In genomic region chr13:102902789-102903347, GRCh38 we compare ENCODE assay signal across 27 cellular contexts. TPM values are rescaled to one million over a fixed set of nuclear protein-coding genes. Genes with fewer than 3 reads are reported as not detected.
A peak's percentile ranks its signal among the peaks of the same experiment; 100 is the strongest.
DNase-seq lines count a peak whose midpoint lies in the region; ATAC-seq and TF ChIP-seq lines count a peak whose summit lies in the region.
"Had no signal": no experiment of that assay in that cellular context is flagged by ENCODE, and none has a peak within 500 bp of the region (broad histone marks: within the 10 kb centered on the region; RNA-seq: fewer than 3 reads in every experiment).

No MANE protein-coding gene starts in this region.

- peaks cover 11% of the 10 kb centered on the region for H3K27me3 Mint-ChIP-seq in activated CD4-positive, alpha-beta T cell treated with anti-CD3 and anti-CD28 coated beads, Interleukin-2, amount 10 ng/mL, durations not matched to agents 24 days and 14 days
- H3K27me3 Mint-ChIP-seq: activated naive CD4-positive, alpha-beta T cell treated with anti-CD3 and anti-CD28 coated beads, Interleukin-2, amount 10 ng/mL, durations not matched to agents 7 days and 5 days had no signal

- no peaks in the 10 kb centered on the region for H3K4me1 Mint-ChIP-seq in activated CD4-positive, alpha-beta T cell treated with anti-CD3 and anti-CD28 coated beads, Interleukin-2, amount 10 ng/mL, durations not matched to agents 24 days and 14 days
- H3K4me1 Mint-ChIP-seq: activated naive CD4-positive, alpha-beta T cell treated with anti-CD3 and anti-CD28 coated beads, Interleukin-2, amount 10 ng/mL, durations not matched to agents 7 days and 5 days; activated T-helper 17 cell treated with anti-CD3 and anti-CD28 coated beads, Interleukin-2, amount 50 U/mL, for 72 hours; nephron had no signal

- H3K27ac ChIP-seq in heart left ventricle (peak overlapping the region in 6 of 12 donors; percentile 1 to 61 (median 38)), right cardiac atrium (ENCODE audit: low read length) (no peak overlapping the region), hepatocyte (peak overlapping the region; percentile 78)
- H3K27ac ChIP-seq: gastroesophageal sphincter, HL-60, KMS-11, spleen, thyroid gland, uterus had no signal

- H3K9me2 ChIP-seq in hepatocyte (replicated peaks; ENCODE audit: insufficient read depth): no peaks in the 10 kb centered on the region

- no peaks in the 10 kb centered on the region for H4K20me1 ChIP-seq in hepatocyte (ENCODE audit: insufficient read depth, poor library complexity, severe bottlenecking)

- no peaks in the 10 kb centered on the region for H3K9me3 Mint-ChIP-seq in activated CD4-positive, alpha-beta T cell treated with anti-CD3 and anti-CD28 coated beads, Interleukin-2, amount 10 ng/mL, durations not matched to agents 24 days and 14 days
- H3K9me3 Mint-ChIP-seq: activated CD8-positive, alpha-beta T cell treated with anti-CD3 and anti-CD28 coated beads for 36 hours; activated naive CD4-positive, alpha-beta T cell treated with anti-CD3 and anti-CD28 coated beads, Interleukin-2, amount 10 ng/mL, durations not matched to agents 7 days and 5 days; activated T-helper 17 cell treated with anti-CD3 and anti-CD28 coated beads, Interleukin-2, amount 50 U/mL, for 72 hours; CD8-positive, alpha-beta T cell; nephron had no signal

- H3K27ac Mint-ChIP-seq in activated CD4-positive, alpha-beta T cell treated with anti-CD3 and anti-CD28 coated beads, Interleukin-2, amount 10 ng/mL, durations not matched to agents 24 days and 14 days: no peak overlapping the region
- H3K27ac Mint-ChIP-seq: activated CD8-positive, alpha-beta T cell treated with anti-CD3 and anti-CD28 coated beads for 36 hours; activated naive CD4-positive, alpha-beta T cell treated with anti-CD3 and anti-CD28 coated beads, Interleukin-2, amount 10 ng/mL, durations not matched to agents 7 days and 5 days; activated T-helper 17 cell treated with anti-CD3 and anti-CD28 coated beads, Interleukin-2, amount 50 U/mL, for 72 hours; CD8-positive, alpha-beta T cell; nephron had no signal

- ATAC-seq in heart left ventricle: peak; percentile 78 to 91 (median 84)
- ATAC-seq in right cardiac atrium: no peak
- peak; percentile 23 for ATAC-seq in mucosa of descending colon
- ATAC-seq in HG03442 (IDR thresholded peaks at IDR 0.05; ENCODE audit: unreplicated experiment): no peak
- ATAC-seq: activated CD8-positive, alpha-beta T cell treated with anti-CD3 and anti-CD28 coated beads for 36 hours; activated T-helper 17 cell treated with anti-CD3 and anti-CD28 coated beads, Interleukin-2, amount 50 U/mL, for 72 hours; CD8-positive, alpha-beta T cell; gastroesophageal sphincter had no signal

- H3K4me3 ChIP-seq in heart left ventricle (no peak overlapping the region), right cardiac atrium (ENCODE audit: low read length) (no peak overlapping the region), hepatocyte (no peak overlapping the region), mucosa of descending colon (no peak overlapping the region)
- H3K4me3 ChIP-seq: gastroesophageal sphincter, spleen, stomach, thyroid gland, uterus had no signal

- H3K79me2 ChIP-seq in hepatocyte: no peaks in the 10 kb centered on the region

- TF ChIP-seq POLR2A in heart left ventricle (IDR thresholded peaks at IDR 0.05): no peak

- peaks cover 0 to 17% (median 5%) of the 10 kb centered on the region in 12 donors for H3K4me1 ChIP-seq in heart left ventricle
- peaks cover 3% of the 10 kb centered on the region for H3K4me1 ChIP-seq in right cardiac atrium (ENCODE audit: control insufficient read depth, insufficient read depth, low read length)
- H3K4me1 ChIP-seq in hepatocyte (ENCODE audit: insufficient read depth): peaks cover 14% of the 10 kb centered on the region
- H3K4me1 ChIP-seq in mucosa of descending colon (ENCODE audit: low read depth): no peaks in the 10 kb centered on the region
- H3K4me1 ChIP-seq: gastroesophageal sphincter, spleen, uterus had no signal

- H3K27me3 ChIP-seq in heart left ventricle (no peaks in the 10 kb centered on the region), right cardiac atrium (ENCODE audit: control insufficient read depth, insufficient read depth) (no peaks in the 10 kb centered on the region), hepatocyte (no peaks in the 10 kb centered on the region)
- H3K27me3 ChIP-seq: gastroesophageal sphincter, spleen, stomach, thyroid gland, uterus had no signal

- peak; percentile 20 to 77 (median 62) for DNase-seq in heart left ventricle
- no peak for DNase-seq in right cardiac atrium
- DNase-seq in hepatocyte (ENCODE audit: low spot score): peak; percentile 5
- peak in 1 of 3 donors; percentile 27 for DNase-seq in mucosa of descending colon
- no peak for DNase-seq in COLO829 (ENCODE audit: low spot score)
- DNase-seq in CD1c-positive myeloid dendritic cell (ENCODE audit: extremely low spot score): no peak
- no peak for DNase-seq in activated CD4-positive, alpha-beta T cell treated with anti-CD3 and anti-CD28 coated beads, Interleukin-2, amount 10 ng/mL, durations not matched to agents 24 days and 14 days
- DNase-seq: activated CD8-positive, alpha-beta memory T cell treated with anti-CD3 and anti-CD28 coated beads, Interleukin-2, amount 50 U/mL, for 48 hours; activated CD8-positive, alpha-beta T cell treated with anti-CD3 and anti-CD28 coated beads for 36 hours; activated naive CD4-positive, alpha-beta T cell treated with anti-CD3 and anti-CD28 coated beads, Interleukin-2, amount 10 ng/mL, durations not matched to agents 7 days and 5 days; amniotic stem cell; CD8-positive, alpha-beta T cell; DMS 273 treated with DMSO at 0.1 percent for 48 hours; MM.1S; NCI-H2029; NCI-H524 treated with DMSO at 0.1 percent for 48 hours; SHP77 treated with DMSO at 0.1 percent for 48 hours; spleen; stomach; uterus had no signal

- no peak overlapping the region for H3K4me2 ChIP-seq in hepatocyte
- H3K4me2 ChIP-seq: KMS-11 had no signal

- H3K9me3 ChIP-seq in heart left ventricle (no peaks in the 10 kb centered on the region), right cardiac atrium (ENCODE audit: control insufficient read depth, low read length) (no peaks in the 10 kb centered on the region), hepatocyte (ENCODE audit: low read depth) (no peaks in the 10 kb centered on the region), mucosa of descending colon (no peaks in the 10 kb centered on the region)
- H3K9me3 ChIP-seq: gastroesophageal sphincter, spleen, stomach, thyroid gland, uterus had no signal

- intact Hi-C loops in heart left ventricle (cut with DNase I): no loop called here
- intact Hi-C loops in right cardiac atrium (cut with DNase I): no loop called here
- intact Hi-C loops in mucosa of descending colon (cut with DNase I, micrococcal nuclease): no loop called here
- intact Hi-C loops in activated CD4-positive, alpha-beta T cell treated with anti-CD3 and anti-CD28 coated beads, Interleukin-2, amount 10 ng/mL, durations not matched to agents 24 days and 14 days (cut with micrococcal nuclease): no loop called here

- TF ChIP-seq CTCF in heart left ventricle (IDR thresholded peaks at IDR 0.05) (no peak), hepatocyte (IDR thresholded peaks at IDR 0.05; ENCODE audit: poor library complexity) (no peak), mucosa of descending colon (IDR thresholded peaks at IDR 0.05) (no peak)

- no peaks in the 10 kb centered on the region for H3K36me3 Mint-ChIP-seq in activated CD4-positive, alpha-beta T cell treated with anti-CD3 and anti-CD28 coated beads, Interleukin-2, amount 10 ng/mL, durations not matched to agents 24 days and 14 days (ENCODE audit: low read depth)
- H3K36me3 Mint-ChIP-seq: activated naive CD4-positive, alpha-beta T cell treated with anti-CD3 and anti-CD28 coated beads, Interleukin-2, amount 10 ng/mL, durations not matched to agents 7 days and 5 days; CD8-positive, alpha-beta T cell had no signal

- 40 to 56% (median 48%) methylated on average over 12 of the region's 12 CpGs for WGBS in heart left ventricle, 4 donors
- 66% methylated on average over 12 of the region's 12 CpGs for WGBS in right cardiac atrium
- WGBS in hepatocyte (ENCODE audit: low lambda C conversion rate, missing lambda C conversion rate): 69% methylated on average over 12 of the region's 12 CpGs

- H2AFZ ChIP-seq in hepatocyte: no peak overlapping the region

- H3K36me3 ChIP-seq in heart left ventricle (no peaks in the 10 kb centered on the region), hepatocyte (replicated peaks; ENCODE audit: insufficient read depth, low read depth) (no peaks in the 10 kb centered on the region), mucosa of descending colon (ENCODE audit: low read depth) (no peaks in the 10 kb centered on the region)
- H3K36me3 ChIP-seq: gastroesophageal sphincter, spleen, stomach, thyroid gland, uterus had no signal

- H3K4me3 Mint-ChIP-seq in activated CD4-positive, alpha-beta T cell treated with anti-CD3 and anti-CD28 coated beads, Interleukin-2, amount 10 ng/mL, durations not matched to agents 24 days and 14 days: no peak overlapping the region
- H3K4me3 Mint-ChIP-seq: activated CD8-positive, alpha-beta T cell treated with anti-CD3 and anti-CD28 coated beads for 36 hours; activated naive CD4-positive, alpha-beta T cell treated with anti-CD3 and anti-CD28 coated beads, Interleukin-2, amount 10 ng/mL, durations not matched to agents 7 days and 5 days; activated T-helper 17 cell treated with anti-CD3 and anti-CD28 coated beads, Interleukin-2, amount 50 U/mL, for 72 hours; CD8-positive, alpha-beta T cell; nephron had no signal

RNA-seq across cellular contexts. Expression of gene ERCC5, which starts 57.0 kb away (rescaled TPM):
- 10 to 100 TPM; 27.4 to 61.7 (median 31.4) TPM for total RNA-seq in heart left ventricle
- 10 to 100 TPM; 22.4 to 34.0 TPM for polyA plus RNA-seq in heart left ventricle
- total RNA-seq in right cardiac atrium: 10 to 100 TPM; 28.6 to 34.4 (median 30.6) TPM
- 28.4 TPM for polyA plus RNA-seq in right cardiac atrium
- total RNA-seq in hepatocyte: 58.7 and 67.1 TPM in 2 replicates
- polyA plus RNA-seq in hepatocyte: 31.3 and 34.4 TPM in 2 replicates
- total RNA-seq in mucosa of descending colon: 10 to 100 TPM; 58.6 to 85.0 (median 62.7) TPM
- 39.4 and 47.4 TPM in 2 replicates for total RNA-seq in activated CD4-positive, alpha-beta T cell treated with anti-CD3 and anti-CD28 coated beads, Interleukin-2, amount 10 ng/mL, durations not matched to agents 24 days and 14 days

Comparison
In these comparisons a context has a peak if more than half of its experiments do, and no peak if none do; other contexts are left out.
1. ATAC-seq: peak in heart left ventricle (4 of 4) and mucosa of descending colon (single experiment); none in right cardiac atrium (0 of 2) and HG03442 (single experiment).
2. DNase-seq: peak in heart left ventricle (5 of 5) and hepatocyte (single experiment); none in right cardiac atrium (0 of 3), COLO829 (single experiment), CD1c-positive myeloid dendritic cell (single experiment) and activated CD4-positive, alpha-beta T cell treated with anti-CD3 and anti-CD28 coated beads, Interleukin-2, amount 10 ng/mL, durations not matched to agents 24 days and 14 days (single experiment).